8 cellular contexts compared by ENCODE assay signal in the genomic region with DNA sequence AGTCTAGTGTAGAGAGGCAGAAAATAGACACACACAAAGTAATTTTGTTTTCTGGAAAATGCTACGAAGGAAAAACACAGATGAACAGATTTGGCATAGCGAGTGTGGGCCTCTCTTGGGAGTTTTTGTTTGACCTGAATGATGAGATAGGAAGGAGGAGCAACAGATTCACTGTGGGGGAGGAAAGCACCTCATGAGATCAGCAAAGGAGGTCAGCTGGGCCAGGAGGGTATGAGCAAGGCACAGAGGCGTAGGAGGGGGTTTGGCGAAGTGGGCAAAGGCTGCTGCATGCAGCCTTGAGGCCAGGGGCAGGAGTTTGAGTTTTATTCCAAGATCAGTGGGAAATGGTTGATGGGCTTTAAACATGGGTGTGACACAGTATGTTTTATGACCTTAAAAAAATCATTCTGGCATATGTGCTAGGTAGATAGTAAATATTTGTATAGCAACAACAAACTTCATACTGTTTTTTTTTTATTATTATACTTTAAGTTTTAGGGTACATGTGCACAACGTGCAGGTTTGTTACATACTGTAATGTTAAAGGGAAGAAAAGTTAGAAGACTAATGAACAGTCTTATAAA. TPM values are rescaled to one million over a fixed set of nuclear protein-coding genes. Genes with fewer than 3 reads are reported as not detected.
A peak's percentile ranks its signal among the peaks of the same experiment; 100 is the strongest.
DNase-seq lines count a peak whose midpoint lies in the region; ATAC-seq and TF ChIP-seq lines count a peak whose summit lies in the region.

No MANE protein-coding gene starts in this region.

- H3K27me3 Mint-ChIP-seq in H9 (ENCODE audit: low read depth), result no peaks in the 10 kb centered on the region
- no peaks in the 10 kb centered on the region for H3K27me3 Mint-ChIP-seq in activated T-helper 2 cell treated with anti-CD3 and anti-CD28 coated beads, Interferon-gamma antibody, Interleukin-2, Interleukin-4, amounts not matched to agents 10 μg/mL and 5 μg/mL and 100 μg/mL, durations not matched to agents 14 hours and 24 hours and 36 hours (ENCODE audit: low read depth)

- no peak overlapping the region for H3T11ph ChIP-seq in H9 (ENCODE audit: low read length)

- H3K9me3 ChIP-seq in H9 (ENCODE audit: control insufficient read depth, low read depth, low read length), result no peaks in the 10 kb centered on the region

- H4K8ac ChIP-seq in H9 (replicated peaks; ENCODE audit: insufficient read length, low read depth, low read length), result no peak overlapping the region

- no peak overlapping the region for H3K4me3 Mint-ChIP-seq in H9
- peak overlapping the region; percentile 32 for H3K4me3 Mint-ChIP-seq in activated T-helper 2 cell treated with anti-CD3 and anti-CD28 coated beads, Interferon-gamma antibody, Interleukin-2, Interleukin-4, amounts not matched to agents 10 μg/mL and 5 μg/mL and 100 μg/mL, durations not matched to agents 14 hours and 24 hours and 36 hours (ENCODE audit: low read depth)

- no peak overlapping the region for H2AFZ ChIP-seq in H9 (ENCODE audit: low read length)

- H4K20me1 ChIP-seq in H9 (ENCODE audit: control insufficient read depth, insufficient read depth, insufficient read length), result no peaks in the 10 kb centered on the region

- H3K18ac ChIP-seq in H9 (ENCODE audit: insufficient read length, low read depth, low read length), result no peak overlapping the region

- peaks cover 10 to 11% of the 10 kb centered on the region in 2 experiments for H3K4me1 Mint-ChIP-seq in H9
- H3K4me1 Mint-ChIP-seq in activated T-helper 2 cell treated with anti-CD3 and anti-CD28 coated beads, Interferon-gamma antibody, Interleukin-2, Interleukin-4, amounts not matched to agents 10 μg/mL and 5 μg/mL and 100 μg/mL, durations not matched to agents 14 hours and 24 hours and 36 hours (ENCODE audit: low read depth), result peaks cover 37% of the 10 kb centered on the region

- DNase-seq in H9, result no peak
- DNase-seq in activated T-helper 2 cell treated with anti-CD3 and anti-CD28 coated beads, Interferon-gamma antibody, Interleukin-2, Interleukin-4, amounts not matched to agents 10 μg/mL and 5 μg/mL and 100 μg/mL, durations not matched to agents 14 hours and 24 hours and 36 hours (ENCODE audit: low spot score), result no peak
- peak; percentile 36 for DNase-seq in renal cortical epithelial cell (ENCODE audit: low read depth)
- no peak for DNase-seq in DMS53 (lab: John Stamatoyannopoulos, UW)
- DNase-seq in AG20443 (ENCODE audit: low spot score), result no peak
- DNase-seq in NCI-H1694 treated with DMSO at 0.1 percent for 48 hours (lab: John Stamatoyannopoulos, UW), result no peak
- DNase-seq in SIG-M5 treated with dmso at 0.1 percent for 504 hours (lab: John Stamatoyannopoulos, UW; ENCODE audit: unreplicated experiment), result no peak

- H3K27ac Mint-ChIP-seq in H9, result peak overlapping the region in 2 of 3 experiments; percentile 3 to 8; a peak in 2 of 7 replicates
- H3K27ac Mint-ChIP-seq in activated T-helper 2 cell treated with anti-CD3 and anti-CD28 coated beads, Interferon-gamma antibody, Interleukin-2, Interleukin-4, amounts not matched to agents 10 μg/mL and 5 μg/mL and 100 μg/mL, durations not matched to agents 14 hours and 24 hours and 36 hours, result peak overlapping the region; percentile 95

- H4K91ac ChIP-seq in H9 (ENCODE audit: insufficient read length, low read depth, low read length), result no peak overlapping the region

- H2BK15ac ChIP-seq in H9 (ENCODE audit: low read depth, low read length), result no peak overlapping the region

- no peak overlapping the region for H2BK120ac ChIP-seq in H9 (ENCODE audit: low read depth, low read length, poor library complexity, severe bottlenecking)

- H3K36me3 Mint-ChIP-seq in H9 (ENCODE audit: insufficient read depth in 1 of 3, low read depth in 3 of 3), result no peaks in the 10 kb centered on the region
- H3K36me3 Mint-ChIP-seq in activated T-helper 2 cell treated with anti-CD3 and anti-CD28 coated beads, Interferon-gamma antibody, Interleukin-2, Interleukin-4, amounts not matched to agents 10 μg/mL and 5 μg/mL and 100 μg/mL, durations not matched to agents 14 hours and 24 hours and 36 hours (ENCODE audit: low read depth), result peaks cover 11% of the 10 kb centered on the region

- no peaks in the 10 kb centered on the region for H3K79me1 ChIP-seq in H9 (ENCODE audit: insufficient read depth, low read depth, low read length, poor library complexity, severe bottlenecking)

- peak; percentile 87 for ATAC-seq in GM18868 (IDR thresholded peaks at IDR 0.05; ENCODE audit: unreplicated experiment)

- no peak overlapping the region for H3K4ac ChIP-seq in H9 (ENCODE audit: low read depth, low read length)

- no peak overlapping the region for H3K27ac ChIP-seq in H9 (ENCODE audit: insufficient read length, low read depth, low read length)

- no peak overlapping the region for H3K4me2 ChIP-seq in H9 (ENCODE audit: insufficient read depth, insufficient read length, low read length)

- H3K56ac ChIP-seq in H9 (ENCODE audit: insufficient read length, low read depth, low read length), result no peak overlapping the region

- H3K23me2 ChIP-seq in H9 (ENCODE audit: insufficient read length, low read depth, low read length, poor library complexity, severe bottlenecking), result no peaks in the 10 kb centered on the region

- intact Hi-C loops in activated T-helper 2 cell treated with anti-CD3 and anti-CD28 coated beads, Interferon-gamma antibody, Interleukin-2, Interleukin-4, amounts not matched to agents 10 μg/mL and 5 μg/mL and 100 μg/mL, durations not matched to agents 14 hours and 24 hours and 36 hours (cut with micrococcal nuclease), result loop anchor here (1.0 to 2.0 kb wide), 4 partner anchors 22 to 572 kb away; no protein-coding TSS in a partner anchor

- no peaks in the 10 kb centered on the region for H3K79me2 ChIP-seq in H9 (ENCODE audit: insufficient read depth, low read length)

- no peak overlapping the region for H3K14ac ChIP-seq in H9 (ENCODE audit: insufficient read depth, low read length)

- no peaks in the 10 kb centered on the region for H3K9me3 Mint-ChIP-seq in H9
- H3K9me3 Mint-ChIP-seq in activated T-helper 2 cell treated with anti-CD3 and anti-CD28 coated beads, Interferon-gamma antibody, Interleukin-2, Interleukin-4, amounts not matched to agents 10 μg/mL and 5 μg/mL and 100 μg/mL, durations not matched to agents 14 hours and 24 hours and 36 hours, result no peaks in the 10 kb centered on the region

- WGBS in H9 (ENCODE audit: extremely low coverage, insufficient read length, low lambda C conversion rate), result no CpG with 5 or more reads among the region's 5 CpGs

- no peak overlapping the region for H2BK20ac ChIP-seq in H9 (ENCODE audit: low read depth, low read length, poor library complexity, severe bottlenecking)

- H2BK5ac ChIP-seq in H9 (ENCODE audit: insufficient read length, low read length), result no peak overlapping the region

- H2BK12ac ChIP-seq in H9 (ENCODE audit: insufficient read length, low read depth, low read length), result no peak overlapping the region

- TF ChIP-seq CTCF in H9 (conservative IDR thresholded peaks at IDR 0.05), result no peak

- no peak overlapping the region for H3K23ac ChIP-seq in H9 (ENCODE audit: insufficient read length, low read depth, low read length)

- no peak overlapping the region for H2AK5ac ChIP-seq in H9 (ENCODE audit: insufficient read length, low read length)

- H3K9ac ChIP-seq in H9 (ENCODE audit: extremely low read depth, insufficient read length, low read length), result no peak overlapping the region

- no peaks in the 10 kb centered on the region for H3K27me3 ChIP-seq in H9 (ENCODE audit: insufficient read depth, low read length)

- H4K5ac ChIP-seq in H9 (ENCODE audit: insufficient read length, low read depth, low read length), result no peak overlapping the region

- H3K4me1 ChIP-seq in H9 (ENCODE audit: insufficient read depth, low read length), result no peaks in the 10 kb centered on the region

RNA-seq across cellular contexts. Expression of a gene that starts 58.0 kb away (rescaled TPM):
- 10.6 and 14.6 TPM in 2 replicates for total RNA-seq in H9 (2021)
- total RNA-seq in activated T-helper 2 cell treated with anti-CD3 and anti-CD28 coated beads, Interferon-gamma antibody, Interleukin-2, Interleukin-4, amounts not matched to agents 10 μg/mL and 5 μg/mL and 100 μg/mL, durations not matched to agents 14 hours and 24 hours and 36 hours, result 10.5 and 13.4 TPM in 2 replicates
- total RNA-seq in renal cortical epithelial cell, result 16.0 and 27.8 TPM in 2 replicates
